21 cellular contexts compared by ENCODE assay signal in genomic region chr21:27819299-27819698, GRCh38.
DNase-seq lines count a peak whose midpoint lies in the region; ATAC-seq, FAIRE-seq and TF ChIP-seq lines count a peak whose summit lies in the region.
"Had no signal": no experiment of that assay in that cellular context is flagged by ENCODE, and none has a peak within 500 bp of the region (broad histone marks: within the 10 kb centered on the region; RNA-seq: fewer than 3 reads in every experiment).

No MANE protein-coding gene starts in this region.

- WGBS in mesenchymal stem cell: 100% methylated on average over 1 of the region's 3 CpGs
- WGBS in HepG2 (ENCODE audit: low lambda C conversion rate): 21% methylated on average over 3 of the region's 3 CpGs

- no peak overlapping the region for H2BK15ac ChIP-seq in mesenchymal stem cell (ENCODE audit: low read depth, poor library complexity, severe bottlenecking)

- H4K20me1 ChIP-seq in HepG2 (ENCODE audit: insufficient read depth, low read length): no peaks in the 10 kb centered on the region
- H4K20me1 ChIP-seq: BLaER1 had no signal

- no peak for FAIRE-seq in HepG2 (lab: Jason Lieb, UNC)

- in situ Hi-C loops in HepG2 (cut with HindIII; ENCODE audit: extremely low pct_ligation_motif_present, low pct_unique_long_range_greater_than_20kb): no loop called here

- H3K9me3 ChIP-seq in mesenchymal stem cell (ENCODE audit: control insufficient read depth, low read length): no peaks in the 10 kb centered on the region
- no peaks in the 10 kb centered on the region for H3K9me3 ChIP-seq in skeletal muscle satellite cell (replicated peaks; ENCODE audit: low read length)
- H3K9me3 ChIP-seq in uterus: no peaks in the 10 kb centered on the region
- peaks cover 93% of the 10 kb centered on the region for H3K9me3 ChIP-seq in HepG2 (ENCODE audit: low read length)
- H3K9me3 ChIP-seq: BLaER1 had no signal

- H3K27ac ChIP-seq in epithelial cell of prostate (peak overlapping the region; percentile 4), mesenchymal stem cell (ENCODE audit: low read length, poor library complexity, severe bottlenecking) (peak overlapping the region; percentile 97), uterus (peak overlapping the region; percentile 74 to 92), HepG2 (ENCODE audit: extremely low read length, insufficient read depth, low read length) (no peak overlapping the region)
- H3K27ac ChIP-seq: BLaER1, GM23248 had no signal

- peak overlapping the region; percentile 53 for H2BK5ac ChIP-seq in mesenchymal stem cell (ENCODE audit: low read depth, low read length, poor library complexity, severe bottlenecking)

- no TSS peak for BruUV-seq in HepG2 (replicated peaks; lab: Mats Ljungman, UMichigan)

- intact Hi-C loops in uterus (cut with DNase I; ENCODE audit: low total_unique reads) (no loop called here), HepG2 (cut with micrococcal nuclease; ENCODE audit: unreplicated experiment) (no loop called here)

- H3K4me3 ChIP-seq in mesenchymal stem cell (ENCODE audit: insufficient read depth in 1 of 2, low read depth in 1 of 2, low read length in 2 of 2) (no peak overlapping the region), skeletal muscle satellite cell (ENCODE audit: low read length) (no peak overlapping the region), uterus (no peak overlapping the region), HepG2 (replicated peaks in 1 of 3; ENCODE audit: insufficient read depth in 1 of 3, low read depth in 2 of 3, low read length in 3 of 3) (no peak overlapping the region)
- H3K4me3 ChIP-seq: BLaER1, GM23248 had no signal

- no peak overlapping the region for H4K91ac ChIP-seq in mesenchymal stem cell (ENCODE audit: low read length)

- no peak overlapping the region for H2AFZ ChIP-seq in mesenchymal stem cell (ENCODE audit: low read depth, low read length)
- no peak overlapping the region for H2AFZ ChIP-seq in HepG2 (ENCODE audit: low read length)
- H2AFZ ChIP-seq: GM23248 had no signal

- H3K23ac ChIP-seq in mesenchymal stem cell (ENCODE audit: low read length in 2 of 2): no peak overlapping the region

- peak overlapping the region in 1 of 2 experiments; percentile 95 for H2BK12ac ChIP-seq in mesenchymal stem cell (ENCODE audit: low read length in 2 of 2)

- H3K79me2 ChIP-seq in HepG2 (ENCODE audit: insufficient read depth, low read length): no peaks in the 10 kb centered on the region

- H2AK5ac ChIP-seq in mesenchymal stem cell (ENCODE audit: low read length, severe bottlenecking): no peak overlapping the region

- TF ChIP-seq RAD21 in HepG2 (CRISPR knock-in tag; IDR thresholded peaks at IDR 0.05): no peak

- no peak overlapping the region for H3K18ac ChIP-seq in mesenchymal stem cell (ENCODE audit: low read depth in 1 of 2, low read length in 2 of 2)

- no peak for TF ChIP-seq CTCF in uterus (IDR thresholded peaks at IDR 0.05)
- no peak for TF ChIP-seq CTCF in HepG2 (CRISPR knock-in tag; IDR thresholded peaks at IDR 0.05)

- no peak overlapping the region for H3K14ac ChIP-seq in mesenchymal stem cell (ENCODE audit: low read length in 2 of 2)

- H2BK120ac ChIP-seq in mesenchymal stem cell (ENCODE audit: low read depth, low read length): peak overlapping the region; percentile 71

- no peak overlapping the region for H3K4ac ChIP-seq in mesenchymal stem cell (ENCODE audit: low read depth in 1 of 2, low read length in 2 of 2)

- no peaks in the 10 kb centered on the region for H3K79me1 ChIP-seq in mesenchymal stem cell (replicated peaks; ENCODE audit: low read length, poor library complexity, severe bottlenecking)

- H3K36me3 ChIP-seq in mesenchymal stem cell (ENCODE audit: control insufficient read depth in 1 of 2, insufficient read depth in 2 of 2, low read depth in 1 of 2, low read length in 2 of 2) (no peaks in the 10 kb centered on the region), skeletal muscle satellite cell (ENCODE audit: insufficient read depth, low read length) (no peaks in the 10 kb centered on the region), uterus (no peaks in the 10 kb centered on the region), HepG2 (replicated peaks in 1 of 2; ENCODE audit: control insufficient read depth in 1 of 2, insufficient read depth in 2 of 2, low read length in 2 of 2) (no peaks in the 10 kb centered on the region)
- H3K36me3 ChIP-seq: BLaER1 had no signal

- no peak for ATAC-seq in HepG2
- no peak for ATAC-seq in GM21360 (IDR thresholded peaks at IDR 0.05; ENCODE audit: unreplicated experiment)

- no peak overlapping the region for H3K4me2 ChIP-seq in mesenchymal stem cell (ENCODE audit: low read length, poor library complexity, severe bottlenecking)
- H3K4me2 ChIP-seq in skeletal muscle satellite cell (ENCODE audit: low read length): peak overlapping the region; percentile 31
- no peak overlapping the region for H3K4me2 ChIP-seq in HepG2 (ENCODE audit: low read depth, low read length)
- H3K4me2 ChIP-seq: BLaER1 had no signal

- TF ChIP-seq POLR2A in uterus (IDR thresholded peaks at IDR 0.05) (no peak), HepG2 (IDR thresholded peaks at IDR 0.05; ENCODE audit: insufficient read depth in 1 of 2, low read depth in 2 of 2, low read length in 2 of 2) (no peak)

- POLR2A ChIA-PET in HepG2 (lab: Yijun Ruan, JAX): no interaction called here

- DNase-seq in epithelial cell of prostate (ENCODE audit: low read depth, low spot score) (no peak), mesenchymal stem cell (no peak), uterus (no peak), iPS-NIHi7 (ENCODE audit: extremely low spot score) (no peak), HepG2 (ENCODE audit: low spot score) (no peak), NCI-H2107 treated with DMSO at 0.1 percent for 48 hours (lab: John Stamatoyannopoulos, UW; ENCODE audit: unreplicated experiment) (no peak)
- DNase-seq: CD4-positive, alpha-beta memory T cell; GF-D8; KG1; MV-4-11; NCI-H187; NCI-H2107; NCI-H2227 treated with DMSO at 0.1 percent for 48 hours; NCI-H510A treated with DMSO at 0.1 percent for 48 hours; NCI-H774; OCI-M1; SHP77 had no signal

- TF ChIP-seq EP300 in HepG2 (IDR thresholded peaks at IDR 0.05; ENCODE audit: low read depth in 2 of 2, low read length in 2 of 2) (no peak), HepG2 (CRISPR knock-in tag; IDR thresholded peaks at IDR 0.05; ENCODE audit: borderline replicate concordance) (no peak)

- no peak overlapping the region for H3K9ac ChIP-seq in mesenchymal stem cell (ENCODE audit: low read length)
- no peak overlapping the region for H3K9ac ChIP-seq in skeletal muscle satellite cell (ENCODE audit: low read depth, low read length)
- H3K9ac ChIP-seq in HepG2 (ENCODE audit: insufficient read depth, low read depth, low read length): no peak overlapping the region
- H3K9ac ChIP-seq: BLaER1, GM23248 had no signal

- H3K4me1 ChIP-seq in mesenchymal stem cell (ENCODE audit: control insufficient read depth, insufficient read depth, low read depth, low read length): no peaks in the 10 kb centered on the region
- peaks cover 14% of the 10 kb centered on the region for H3K4me1 ChIP-seq in skeletal muscle satellite cell (ENCODE audit: control insufficient read depth, insufficient read depth, low read length)
- no peaks in the 10 kb centered on the region for H3K4me1 ChIP-seq in uterus
- H3K4me1 ChIP-seq in HepG2 (ENCODE audit: insufficient read depth, low read length): no peaks in the 10 kb centered on the region
- H3K4me1 ChIP-seq: BLaER1 had no signal

- CTCF ChIA-PET in HepG2 (lab: Yijun Ruan, JAX; ENCODE audit: low intra/inter-chr PET ratio, low total read pairs): no interaction called here

- H3K27me3 ChIP-seq in mesenchymal stem cell (ENCODE audit: control insufficient read depth in 1 of 2, insufficient read depth in 1 of 2, low read length in 2 of 2) (no peaks in the 10 kb centered on the region), skeletal muscle satellite cell (ENCODE audit: control insufficient read depth, insufficient read depth, low read length) (no peaks in the 10 kb centered on the region), uterus (no peaks in the 10 kb centered on the region), HepG2 (ENCODE audit: control insufficient read depth in 1 of 2, insufficient read depth in 2 of 2, low read length in 2 of 2) (no peaks in the 10 kb centered on the region)
- H3K27me3 ChIP-seq: BLaER1 had no signal

- H4K8ac ChIP-seq in mesenchymal stem cell (ENCODE audit: low read length): no peak overlapping the region

TF ChIP-seq in HepG2, 621 proteins besides CTCF, POLR2A, EP300 and RAD21:
- TF ChIP-seq ZNF513 (CRISPR knock-in tag; conservative IDR thresholded peaks at IDR 0.05) (no peak), HNF4G (IDR thresholded peaks at IDR 0.05; ENCODE audit: borderline replicate concordance, low read depth, low read length) (no peak), HNF4G (CRISPR knock-in tag; IDR thresholded peaks at IDR 0.05; ENCODE audit: borderline replicate concordance, low read depth) (no peak), ZFP37 (CRISPR knock-in tag; IDR thresholded peaks at IDR 0.05; ENCODE audit: borderline replicate concordance) (no peak), ZBTB21 (CRISPR knock-in tag; IDR thresholded peaks at IDR 0.05) (no peak), SNAPC2 (CRISPR knock-in tag; IDR thresholded peaks at IDR 0.05) (no peak), CBX5 (CRISPR knock-in tag; IDR thresholded peaks at IDR 0.05; ENCODE audit: borderline replicate concordance) (no peak), ZNF143 (CRISPR knock-in tag; IDR thresholded peaks at IDR 0.05) (no peak), GPBP1L1 (CRISPR knock-in tag; IDR thresholded peaks at IDR 0.05) (no peak), GATA4 (IDR thresholded peaks at IDR 0.05; ENCODE audit: borderline replicate concordance, low read depth) (no peak)
